Comparison of ENCODE assay signal across 9 cellular contexts in the genomic region with DNA sequence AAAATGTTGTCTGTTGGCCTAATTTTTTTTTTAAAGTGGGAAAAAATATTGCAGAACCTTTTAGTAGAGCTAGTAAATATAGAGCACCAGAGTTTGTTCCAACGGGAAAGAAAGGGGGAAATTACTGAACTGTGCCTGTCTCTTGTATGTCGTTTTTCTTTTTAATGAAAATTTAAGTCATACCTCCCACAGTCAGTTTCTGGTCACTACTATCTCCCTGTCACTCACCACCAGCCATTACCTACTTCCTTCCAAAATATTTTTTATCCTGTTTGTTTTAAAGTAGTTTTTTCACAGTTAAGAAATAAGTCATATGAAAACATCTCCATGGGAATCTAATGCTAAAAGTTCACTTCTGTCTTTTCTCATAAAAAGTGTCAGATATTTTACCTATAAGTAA. TPM values are rescaled to one million over a fixed set of nuclear protein-coding genes. Genes with fewer than 3 reads are reported as not detected.
"Had no signal": no experiment of that assay in that cellular context is flagged by ENCODE, and none has a peak within 500 bp of the region (broad histone marks: within the 10 kb centered on the region; RNA-seq: fewer than 3 reads in every experiment).

No MANE protein-coding gene starts in this region.

- H3K9me3 Mint-ChIP-seq: GM23338, H9, IgD-negative memory B cell had no signal

- FAIRE-seq: H1, HepG2 had no signal

- H2AFZ ChIP-seq: GM23338 had no signal

- H3K4me1 Mint-ChIP-seq: GM23338, H9 had no signal

- H3K27ac Mint-ChIP-seq: GM23338, H9, IgD-negative memory B cell had no signal

- H3K4me3 Mint-ChIP-seq: GM23338, H9, IgD-negative memory B cell had no signal

- H3K27ac ChIP-seq: HL-60 had no signal

- ATAC-seq: GM23338, HepG2 had no signal

- H3K4me2 ChIP-seq: GM23338 had no signal

- H3K4me3 ChIP-seq: GM23338 had no signal

- DNase-seq: H9, HCEC 1CT, KG1 had no signal

- H3K27me3 Mint-ChIP-seq: IgD-negative memory B cell had no signal

RNA-seq across cellular contexts. Expression of a gene that starts 21.3 kb away (rescaled TPM):
- total RNA-seq: GM23338, H1, H9, HepG2, HT1080 had no signal
- polyA plus RNA-seq: GM23338, HepG2, IgD-negative memory B cell had no signal
